Comparison of ENCODE assay signal across 8 cellular contexts in the genomic region with DNA sequence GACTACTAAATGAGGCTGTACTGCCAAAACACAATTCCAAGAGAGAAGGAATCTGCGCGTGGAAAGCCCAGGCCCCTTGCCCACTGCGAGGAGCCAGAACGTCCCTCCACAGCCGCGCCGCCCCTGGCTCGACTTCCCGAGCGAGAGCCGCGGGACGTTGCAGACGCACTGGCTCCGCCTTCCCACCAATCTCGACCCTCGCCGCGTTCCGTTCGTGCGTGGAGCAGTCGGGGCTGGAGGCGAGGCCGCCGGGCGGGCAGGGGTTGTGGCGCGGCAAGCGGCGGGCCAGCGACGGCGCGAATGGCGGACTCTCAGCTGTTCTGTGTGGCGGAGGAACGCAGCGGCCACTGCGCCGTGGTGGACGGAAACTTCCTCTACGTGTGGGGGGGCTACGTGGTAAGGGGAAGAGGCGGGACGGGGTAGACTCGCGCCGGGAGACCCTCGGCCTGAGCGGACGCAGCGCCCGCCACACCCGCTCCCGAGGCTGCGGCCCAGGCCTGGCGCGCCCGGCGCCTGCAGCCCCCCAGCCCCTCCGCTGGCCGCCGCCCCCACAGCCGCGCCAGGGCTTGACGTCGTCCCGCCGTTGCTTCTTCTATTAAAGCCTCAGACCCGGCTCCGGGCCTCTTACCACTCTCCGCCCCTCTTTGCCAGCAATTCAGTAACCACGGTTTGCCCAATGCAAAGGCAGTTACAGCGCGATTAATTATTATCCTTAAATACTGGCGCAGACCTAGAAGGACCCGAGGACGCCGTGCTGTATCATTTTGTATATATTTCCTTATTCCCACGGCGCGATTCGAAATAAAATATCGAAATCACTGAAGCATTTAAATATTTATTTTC. TPM values are rescaled to one million over a fixed set of nuclear protein-coding genes. Genes with fewer than 3 reads are reported as not detected.
DNase-seq lines count a peak whose midpoint lies in the region; ATAC-seq and TF ChIP-seq lines count a peak whose summit lies in the region.

A gene with protein sequence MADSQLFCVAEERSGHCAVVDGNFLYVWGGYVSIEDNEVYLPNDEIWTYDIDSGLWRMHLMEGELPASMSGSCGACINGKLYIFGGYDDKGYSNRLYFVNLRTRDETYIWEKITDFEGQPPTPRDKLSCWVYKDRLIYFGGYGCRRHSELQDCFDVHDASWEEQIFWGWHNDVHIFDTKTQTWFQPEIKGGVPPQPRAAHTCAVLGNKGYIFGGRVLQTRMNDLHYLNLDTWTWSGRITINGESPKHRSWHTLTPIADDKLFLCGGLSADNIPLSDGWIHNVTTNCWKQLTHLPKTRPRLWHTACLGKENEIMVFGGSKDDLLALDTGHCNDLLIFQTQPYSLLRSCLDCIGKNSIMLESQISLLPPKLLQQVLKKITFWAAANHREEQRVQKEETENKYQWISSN (plus strand): TSS at position 226 of the 843 bp plus-strand sequence. CDS start 75 bp downstream, at position 301.

- CTCF ChIA-PET in CD8-positive, alpha-beta T cell (lab: Charles Lee): interaction anchor here (0.7 to 1.0 kb wide), 2 partner anchors 75 to 231 kb away, joined by 3 to 4 read pairs; a partner anchor contains a TSS

- H3K9ac ChIP-seq in NT2/D1 (ENCODE audit: insufficient read length, low read depth): peak within 1 kb of the TSS; percentile 89

- peak; percentile 84 for ATAC-seq in CD8-positive, alpha-beta T cell
- peak; percentile 57 for ATAC-seq in GM19468 (IDR thresholded peaks at IDR 0.05; ENCODE audit: extremely low read depth, unreplicated experiment)
- ATAC-seq in mucosa of descending colon: peak; percentile 84

- no peak for TF ChIP-seq CTCF in CD8-positive, alpha-beta T cell (IDR thresholded peaks at IDR 0.05)
- TF ChIP-seq CTCF in epithelial cell of esophagus (IDR thresholded peaks at IDR 0.05; ENCODE audit: insufficient read depth, low read depth, low read length, missing control alignments): no peak
- no peak for TF ChIP-seq CTCF in mucosa of descending colon (IDR thresholded peaks at IDR 0.05)

- H3K27ac Mint-ChIP-seq in CD8-positive, alpha-beta T cell: peak within 1 kb of the TSS; percentile 90

- H3K36me3 ChIP-seq in CD8-positive, alpha-beta T cell (ENCODE audit: insufficient read depth, low read length): no peaks in the 10 kb centered on the region
- H3K36me3 ChIP-seq in NT2/D1 (ENCODE audit: insufficient read depth, insufficient read length, low read length) (no peaks in the 10 kb centered on the region), mucosa of descending colon (ENCODE audit: low read depth) (no peaks in the 10 kb centered on the region)

- POLR2A ChIA-PET in CD8-positive, alpha-beta T cell (lab: Charles Lee): interaction anchor here (0.5 to 2.2 kb wide), 5 partner anchors 34 to 75 kb away, joined by 3 to 18 read pairs (median 4); a partner anchor contains a TSS

- H3K4me1 ChIP-seq in CD8-positive, alpha-beta T cell (ENCODE audit: insufficient read depth, low read length): peaks cover 15% of the 10 kb centered on the region
- H3K4me1 ChIP-seq in NT2/D1 (ENCODE audit: insufficient read depth, insufficient read length) (no peaks in the 10 kb centered on the region), mucosa of descending colon (ENCODE audit: low read depth) (peaks cover 12% of the 10 kb centered on the region)

- peak within 1 kb of the TSS; percentile 59 for H3K27ac ChIP-seq in CD8-positive, alpha-beta T cell (ENCODE audit: low read depth, low read length)

- H3K9me3 Mint-ChIP-seq in CD8-positive, alpha-beta T cell: no peaks in the 10 kb centered on the region

- H3K9me3 ChIP-seq in CD8-positive, alpha-beta T cell (ENCODE audit: low read length): no peaks in the 10 kb centered on the region
- H3K9me3 ChIP-seq in NT2/D1 (ENCODE audit: insufficient read depth, low read length): no peaks in the 10 kb centered on the region
- H3K9me3 ChIP-seq in mucosa of descending colon: no peaks in the 10 kb centered on the region

- no peaks in the 10 kb centered on the region for H3K27me3 Mint-ChIP-seq in CD8-positive, alpha-beta T cell (ENCODE audit: low read depth)

- DNase-seq in CD8-positive, alpha-beta T cell: peak; percentile 56 to 89 (median 80)
- DNase-seq in HT-29 (ENCODE audit: low spot score) (peak; percentile 65), NT2/D1 (ENCODE audit: low read depth, low spot score) (peak; percentile 13), activated T-cell treated with anti-CD3 and anti-CD28 coated beads for 24 hours (ENCODE audit: low read depth) (peak; percentile 67), epithelial cell of esophagus (ENCODE audit: low read depth) (peak; percentile 54), mucosa of descending colon (peak; percentile 81 to 90 (median 89))
- DNase-seq in stimulated activated CD8-positive, alpha-beta memory T cell treated with anti-CD3 and anti-CD28 coated beads, Interleukin-2, amount 100 ng/mL, for 48 hours (ENCODE audit: low read depth in 2 of 2): peak; percentile 50 to 57

- intact Hi-C loops in CD8-positive, alpha-beta T cell (cut with DNase I, micrococcal nuclease): loop anchor here (1.0 to 10.0 kb wide), 5 partner anchors 58 to 622 kb away; a partner anchor contains a TSS
- intact Hi-C loops in mucosa of descending colon (cut with DNase I, micrococcal nuclease): no loop called here

- peak within 1 kb of the TSS; percentile 49 for H3K4me3 ChIP-seq in CD8-positive, alpha-beta T cell (ENCODE audit: low read depth, low read length)
- peak within 1 kb of the TSS; percentile 75 for H3K4me3 ChIP-seq in NT2/D1 (ENCODE audit: insufficient read length, low read depth)
- H3K4me3 ChIP-seq in epithelial cell of esophagus (ENCODE audit: low read length): peak within 1 kb of the TSS; percentile 61
- peak within 1 kb of the TSS; percentile 50 for H3K4me3 ChIP-seq in mucosa of descending colon

- peaks cover 34% of the 10 kb centered on the region for H3K4me1 Mint-ChIP-seq in CD8-positive, alpha-beta T cell (ENCODE audit: low read depth)

- H3K36me3 Mint-ChIP-seq in CD8-positive, alpha-beta T cell: peaks cover 7% of the 10 kb centered on the region

- peak within 1 kb of the TSS; percentile 78 for H3K4me3 Mint-ChIP-seq in CD8-positive, alpha-beta T cell

- H3K27me3 ChIP-seq in CD8-positive, alpha-beta T cell (ENCODE audit: insufficient read depth, low read length): no peaks in the 10 kb centered on the region
- peaks cover 12% of the 10 kb centered on the region for H3K27me3 ChIP-seq in NT2/D1 (ENCODE audit: insufficient read depth, insufficient read length)

RNA-seq across cellular contexts. Expression of the gene that starts here (rescaled TPM):
- total RNA-seq in CD8-positive, alpha-beta T cell: 10 to 100 TPM in 1 of 2 experiments, 1 to 10 TPM in 1; 8.5 to 11.0 TPM
- total RNA-seq in HT-29 (2014; rRNA removed; shearing (Covaris generic)): not detected in 2 replicates
- 10 to 100 TPM in 1 of 3 donors, 1 to 10 TPM in 2; 1.8 to 12.5 (median 2.7) TPM for total RNA-seq in mucosa of descending colon

Comparison
In these comparisons a context has a peak if more than half of its experiments do, and no peak if none do; other contexts are left out.
1. Peak in every context shown above with its lines: DNase-seq, ATAC-seq, H3K4me3 ChIP-seq and H3K27ac ChIP-seq.
2. Peak in DNase-seq in HT-29; RNA of the gene not detected or under 1 TPM.
3. DNase-seq: peak in every context shown above with its lines; median percentile 89 in mucosa of descending colon; 80 in CD8-positive, alpha-beta T cell; 67 in activated T-cell treated with anti-CD3 and anti-CD28 coated beads for 24 hours; 65 in HT-29; 54 in epithelial cell of esophagus; 54 in stimulated activated CD8-positive, alpha-beta memory T cell treated with anti-CD3 and anti-CD28 coated beads, Interleukin-2, amount 100 ng/mL, for 48 hours; 13 in NT2/D1.
4. intact Hi-C loops: an anchor here in CD8-positive, alpha-beta T cell (1.0 to 10.0 kb wide); none called in mucosa of descending colon.